ENCODE assay signal across 1 cellular context in genomic region chr19:11198175-11198534, GRCh38.
TF ChIP-seq lines count a peak whose summit lies in the region.

No MANE protein-coding gene starts in this region.

TF ChIP-seq in endothelial cell of umbilical vein, 7 proteins besides CTCF, POLR2A, EP300 and RAD21 (continued from another document):
- TF ChIP-seq JUN (IDR thresholded peaks at IDR 0.05; ENCODE audit: borderline replicate concordance, insufficient read depth, insufficient read length, low read depth) (no peak), FOS (IDR thresholded peaks at IDR 0.05; ENCODE audit: borderline replicate concordance, insufficient read depth, low read length) (no peak)
